ENCODE assay signal across 11 cellular contexts in genomic region chr1:79460773-79461436, GRCh38.
A peak's percentile ranks its signal among the peaks of the same experiment; 100 is the strongest.
DNase-seq lines count a peak whose midpoint lies in the region; ATAC-seq and TF ChIP-seq lines count a peak whose summit lies in the region.
"Had no signal": no experiment of that assay in that cellular context is flagged by ENCODE, and none has a peak within 500 bp of the region (broad histone marks: within the 10 kb centered on the region; RNA-seq: fewer than 3 reads in every experiment).

No MANE protein-coding gene starts in this region.

- no peaks in the 10 kb centered on the region for H3K79me2 ChIP-seq in MM.1S (ENCODE audit: low read length)

- no peaks in the 10 kb centered on the region for H3K27me3 ChIP-seq in MM.1S (replicated peaks; ENCODE audit: insufficient read depth, low read length)
- H3K27me3 ChIP-seq in thyroid gland = no peaks in the 10 kb centered on the region
- no peaks in the 10 kb centered on the region for H3K27me3 ChIP-seq in ovary
- H3K27me3 ChIP-seq in tibial nerve = no peaks in the 10 kb centered on the region
- H3K27me3 ChIP-seq: body of pancreas had no signal

- no peak overlapping the region for H3K4me3 ChIP-seq in MM.1S (ENCODE audit: low read length)
- no peak overlapping the region for H3K4me3 ChIP-seq in thyroid gland (replicated peaks in 1 of 3)
- H3K4me3 ChIP-seq in ovary = no peak overlapping the region
- no peak overlapping the region for H3K4me3 ChIP-seq in tibial nerve
- H3K4me3 ChIP-seq: body of pancreas had no signal

- no peaks in the 10 kb centered on the region for H4K20me1 ChIP-seq in MM.1S (ENCODE audit: insufficient read depth, low read length)

- TF ChIP-seq CTCF in MM.1S (IDR thresholded peaks at IDR 0.05; ENCODE audit: low read length) = no peak
- no peak for TF ChIP-seq CTCF in thyroid gland (IDR thresholded peaks at IDR 0.05)
- TF ChIP-seq CTCF in ovary (IDR thresholded peaks at IDR 0.05) = no peak
- no peak for TF ChIP-seq CTCF in tibial nerve (IDR thresholded peaks at IDR 0.05)

- H3K27ac ChIP-seq in MM.1S (ENCODE audit: low read length) (peak overlapping the region; percentile 45; the same call in 1 of the 2 replicates), thyroid gland (no peak overlapping the region), ovary (no peak overlapping the region), tibial nerve (no peak overlapping the region)
- H3K27ac ChIP-seq: body of pancreas had no signal

- 77 to 87% methylated on average over 3 of the region's 3 CpGs for WGBS in thyroid gland, 2 donors
- whole genome bisulfite sequencing in ovary, 3 donors = 64 to 81% (median 80%) methylated on average over 3 of the region's 3 CpGs
- 77 to 81% methylated on average over 3 of the region's 3 CpGs for WGBS in tibial nerve, 2 donors

- TF ChIP-seq EP300 in ovary (IDR thresholded peaks at IDR 0.05) (no peak), tibial nerve (IDR thresholded peaks at IDR 0.05) (no peak)

- H3K9me2 ChIP-seq in MM.1S (replicated peaks; ENCODE audit: insufficient read depth, low read length) = no peaks in the 10 kb centered on the region

- ATAC-seq in GM18861 (IDR thresholded peaks at IDR 0.05; ENCODE audit: unreplicated experiment) (peak; percentile 98), GM21390 (IDR thresholded peaks at IDR 0.05; ENCODE audit: unreplicated experiment) (peak; percentile 97), HG02981 (IDR thresholded peaks at IDR 0.05; ENCODE audit: unreplicated experiment) (peak; percentile 98)
- ATAC-seq: body of pancreas had no signal

- H3K36me3 ChIP-seq in MM.1S (replicated peaks; ENCODE audit: insufficient read depth, low read length) = no peaks in the 10 kb centered on the region
- H3K36me3 ChIP-seq in thyroid gland = no peaks in the 10 kb centered on the region
- H3K36me3 ChIP-seq in ovary = no peaks in the 10 kb centered on the region
- no peaks in the 10 kb centered on the region for H3K36me3 ChIP-seq in tibial nerve

- no peak overlapping the region for H3K9ac ChIP-seq in MM.1S (ENCODE audit: low read length)

- H2AFZ ChIP-seq in MM.1S (ENCODE audit: low read length) = no peak overlapping the region

- TF ChIP-seq POLR2A in thyroid gland (IDR thresholded peaks at IDR 0.05) (no peak), ovary (IDR thresholded peaks at IDR 0.05) (no peak), tibial nerve (IDR thresholded peaks at IDR 0.05) (no peak)

- peaks cover 12% of the 10 kb centered on the region for H3F3A ChIP-seq in MM.1S (ENCODE audit: insufficient read depth, low read length)

- H3K4me1 ChIP-seq in MM.1S (ENCODE audit: low read length) = peaks cover 16% of the 10 kb centered on the region
- no peaks in the 10 kb centered on the region for H3K4me1 ChIP-seq in thyroid gland
- H3K4me1 ChIP-seq in ovary (ENCODE audit: insufficient read depth) = no peaks in the 10 kb centered on the region
- no peaks in the 10 kb centered on the region for H3K4me1 ChIP-seq in tibial nerve
- H3K4me1 ChIP-seq: body of pancreas had no signal

- H3K9me3 ChIP-seq in MM.1S (replicated peaks; ENCODE audit: insufficient read depth, low read length) = no peaks in the 10 kb centered on the region
- H3K9me3 ChIP-seq in thyroid gland = no peaks in the 10 kb centered on the region
- H3K9me3 ChIP-seq in ovary = no peaks in the 10 kb centered on the region
- H3K9me3 ChIP-seq in tibial nerve = no peaks in the 10 kb centered on the region
- H3K9me3 ChIP-seq: body of pancreas had no signal

- H3K4me2 ChIP-seq in MM.1S (ENCODE audit: low read depth, low read length) = peak overlapping the region; percentile 36

- intact Hi-C loops in thyroid gland (cut with DNase I) = no loop called here
- intact Hi-C loops in ovary (cut with DNase I) = no loop called here

- DNase-seq in MM.1S = peak; percentile 73
- no peak for DNase-seq in thyroid gland
- no peak for DNase-seq in ovary
- no peak for DNase-seq in tibial nerve (ENCODE audit: low spot score in 2 of 2)
- DNase-seq in NCI-H2227 treated with DMSO at 0.1 percent for 48 hours (lab: John Stamatoyannopoulos, UW) = no peak
- DNase-seq: body of pancreas; CD4-positive, alpha-beta T cell; OCI-M1 had no signal
